ENCODE assay signal across 26 cellular contexts in the genomic region with DNA sequence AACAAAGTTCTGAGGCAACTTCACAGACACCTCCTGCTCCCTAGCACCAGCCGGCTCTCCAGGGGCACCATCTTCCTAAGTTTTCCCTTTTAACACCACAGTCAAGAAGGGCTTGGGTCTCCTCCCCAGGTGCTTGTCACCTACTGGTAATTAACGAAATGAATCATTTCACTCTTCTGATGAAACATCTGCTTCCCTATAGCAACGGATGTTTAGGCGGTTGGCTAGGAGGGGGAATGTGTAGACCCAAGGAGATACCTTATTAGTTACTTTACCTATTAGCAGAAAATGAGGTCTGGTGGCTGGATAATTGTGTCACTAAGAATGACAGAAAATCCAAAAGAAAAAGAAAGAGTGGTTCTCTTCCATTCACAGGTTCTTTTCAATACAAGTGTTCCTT. TPM values are rescaled to one million over a fixed set of nuclear protein-coding genes. Genes with fewer than 3 reads are reported as not detected.
"Had no signal": no experiment of that assay in that cellular context is flagged by ENCODE, and none has a peak within 500 bp of the region (broad histone marks: within the 10 kb centered on the region; RNA-seq: fewer than 3 reads in every experiment).

No MANE protein-coding gene starts in this region.

- H3K27me3 ChIP-seq: esophagus squamous epithelium, pancreas, upper lobe of left lung had no signal

- H3K4me1 ChIP-seq: heart right ventricle, left lung, pancreas had no signal

- H3K4me3 ChIP-seq: esophagus squamous epithelium, heart right ventricle, left lung, pancreas, smooth muscle cell, thoracic aorta, upper lobe of left lung had no signal

- ATAC-seq: activated CD8-positive, alpha-beta T cell treated with anti-CD3 and anti-CD28 coated beads for 36 hours; heart right ventricle; natural killer cell treated with Interleukin-12 subunit alpha and Interleukin-12 subunit beta and Interleukin-15 and Interleukin-18, amount 100 ng/mL, for 72 hours; pancreas; sciatic nerve; stimulated activated memory B cell treated with anti-CD40 and anti-IgM and Interleukin-4, amounts not matched to agents 10 μg/mL and 1 μg/mL and 100 μg/mL, for 72 hours; WTC11 had no signal

- DNase-seq: activated CD4-positive, alpha-beta T cell treated with anti-CD3 and anti-CD28 coated beads for 48 hours; activated CD8-positive, alpha-beta T cell treated with anti-CD3 and anti-CD28 coated beads for 36 hours; activated naive CD4-positive, alpha-beta T cell treated with Interleukin-2 at 50 U/mL for 16 hours; activated naive CD8-positive, alpha-beta T cell treated with anti-CD3 and anti-CD28 coated beads, Interleukin-2, amount 10 ng/mL, durations not matched to agents 7 days and 5 days; activated T-cell treated with anti-CD3 and anti-CD28 coated beads, Interleukin-2, amount 50 U/mL, for 24 hours; amygdala; dermis blood vessel endothelial cell; effector memory CD4-positive, alpha-beta T cell; esophagus squamous epithelium; heart right ventricle; left lung; pancreas; stimulated activated CD4-positive, alpha-beta T cell treated with anti-CD3 and anti-CD28 coated beads, Interleukin-4, amount 100 ng/mL, for 24 hours; upper lobe of left lung had no signal

- H3K9me3 ChIP-seq: esophagus squamous epithelium, heart right ventricle, left lung, neutrophil, pancreas, thoracic aorta, upper lobe of left lung had no signal

- H3K36me3 ChIP-seq: esophagus squamous epithelium, heart right ventricle, left lung, neutrophil, pancreas, thoracic aorta, upper lobe of left lung had no signal

- H3K27ac ChIP-seq: esophagus squamous epithelium, heart right ventricle, left lung, neutrophil, pancreas, thoracic aorta, upper lobe of left lung had no signal

RNA-seq across cellular contexts. Expression of a gene that starts 46.3 kb away (rescaled TPM):
- total RNA-seq: activated CD8-positive, alpha-beta T cell treated with anti-CD3 and anti-CD28 coated beads for 36 hours; activated naive CD8-positive, alpha-beta T cell treated with anti-CD3 and anti-CD28 coated beads, Interleukin-2, amount 10 ng/mL, durations not matched to agents 7 days and 5 days; activated T-helper 2 cell treated with anti-CD3 and anti-CD28 coated beads, Interferon-gamma antibody, Interleukin-2, Interleukin-4, amounts not matched to agents 10 μg/mL and 5 μg/mL and 100 μg/mL, durations not matched to agents 14 hours and 24 hours and 36 hours; cardiac septum; dermis blood vessel endothelial cell; endothelial cell of umbilical vein; esophagus squamous epithelium; heart right ventricle; kidney epithelial cell; left lung; lung microvascular endothelial cell; natural killer cell treated with Interleukin-12 subunit alpha and Interleukin-12 subunit beta and Interleukin-15 and Interleukin-18, amount 100 ng/mL, for 72 hours; pancreas; sciatic nerve; smooth muscle cell; thoracic aorta; upper lobe of left lung had no signal
